ENCODE assay signal across 20 cellular contexts in genomic region chr4:122658377-122658776, GRCh38. TPM values are rescaled to one million over a fixed set of nuclear protein-coding genes. Genes with fewer than 3 reads are reported as not detected.
DNase-seq lines count a peak whose midpoint lies in the region; ATAC-seq and TF ChIP-seq lines count a peak whose summit lies in the region.
"Had no signal": no experiment of that assay in that cellular context is flagged by ENCODE, and none has a peak within 500 bp of the region (broad histone marks: within the 10 kb centered on the region; RNA-seq: fewer than 3 reads in every experiment).

No MANE protein-coding gene starts in this region.

- H3K9me3 Mint-ChIP-seq in activated T-cell treated with anti-CD3 and anti-CD28 coated beads, Interleukin-2, amount 50 U/mL, for 4 hours: peaks cover 3% of the 10 kb centered on the region
- peaks cover 8% of the 10 kb centered on the region for H3K9me3 Mint-ChIP-seq in activated CD4-positive, alpha-beta memory T cell treated with anti-CD3 and anti-CD28 coated beads, Interleukin-2, amount 10 ng/mL, durations not matched to agents 7 days and 5 days
- no peaks in the 10 kb centered on the region for H3K9me3 Mint-ChIP-seq in stimulated activated effector memory CD8-positive, alpha-beta T cell treated with anti-CD3 and anti-CD28 coated beads, Interleukin-12 subunit alpha, Interleukin-12 subunit beta, amount 100 ng/mL, for 72 hours

- peak overlapping the region; percentile 0 for H3K27ac Mint-ChIP-seq in activated CD4-positive, alpha-beta memory T cell treated with anti-CD3 and anti-CD28 coated beads, Interleukin-2, amount 10 ng/mL, durations not matched to agents 7 days and 5 days
- H3K27ac Mint-ChIP-seq in stimulated activated effector memory CD8-positive, alpha-beta T cell treated with anti-CD3 and anti-CD28 coated beads, Interleukin-12 subunit alpha, Interleukin-12 subunit beta, amount 100 ng/mL, for 72 hours: no peak overlapping the region
- H3K27ac Mint-ChIP-seq: CD4-positive, alpha-beta memory T cell had no signal

- intact Hi-C loops in mucosa of descending colon (cut with DNase I, micrococcal nuclease): no loop called here

- H3K9me3 ChIP-seq in smooth muscle cell (replicated peaks; ENCODE audit: low read depth) (no peaks in the 10 kb centered on the region), mucosa of descending colon (no peaks in the 10 kb centered on the region)
- H3K9me3 ChIP-seq: BE2C had no signal

- H2AFZ ChIP-seq in smooth muscle cell (ENCODE audit: low read depth): no peak overlapping the region

- H3K27me3 Mint-ChIP-seq in activated T-cell treated with anti-CD3 and anti-CD28 coated beads, Interleukin-2, amount 50 U/mL, for 4 hours (ENCODE audit: low read depth): peaks cover 2% of the 10 kb centered on the region
- no peaks in the 10 kb centered on the region for H3K27me3 Mint-ChIP-seq in activated CD4-positive, alpha-beta memory T cell treated with anti-CD3 and anti-CD28 coated beads, Interleukin-2, amount 10 ng/mL, durations not matched to agents 7 days and 5 days

- no peak overlapping the region for H3K9ac ChIP-seq in smooth muscle cell (ENCODE audit: low read depth)

- CTCF ChIA-PET in activated CD4-positive, alpha-beta memory T cell treated with anti-CD3 and anti-CD28 coated beads, Interleukin-2, amount 10 ng/mL, durations not matched to agents 7 days and 5 days (lab: Charles Lee): interaction anchor here (1.1 to 1.4 kb wide), 3 partner anchors 9 to 81 kb away, joined by 3 to 5 read pairs (median 4); no protein-coding TSS in a partner anchor

- no peak overlapping the region for H3K27ac ChIP-seq in smooth muscle cell (ENCODE audit: low read depth)

- H3K79me2 ChIP-seq in smooth muscle cell (ENCODE audit: low read depth): no peaks in the 10 kb centered on the region

- H3K27me3 ChIP-seq in smooth muscle cell (ENCODE audit: low read depth): no peaks in the 10 kb centered on the region

- peaks cover 36% of the 10 kb centered on the region for H3K4me1 Mint-ChIP-seq in activated T-cell treated with anti-CD3 and anti-CD28 coated beads, Interleukin-2, amount 50 U/mL, for 4 hours (ENCODE audit: low read depth)
- peaks cover 43% of the 10 kb centered on the region for H3K4me1 Mint-ChIP-seq in activated CD4-positive, alpha-beta memory T cell treated with anti-CD3 and anti-CD28 coated beads, Interleukin-2, amount 10 ng/mL, durations not matched to agents 7 days and 5 days
- H3K4me1 Mint-ChIP-seq in stimulated activated effector memory CD8-positive, alpha-beta T cell treated with anti-CD3 and anti-CD28 coated beads, Interleukin-12 subunit alpha, Interleukin-12 subunit beta, amount 100 ng/mL, for 72 hours: peaks cover 17% of the 10 kb centered on the region

- H4K20me1 ChIP-seq in smooth muscle cell (ENCODE audit: low read depth): no peaks in the 10 kb centered on the region

- no peaks in the 10 kb centered on the region for H3F3A ChIP-seq in smooth muscle cell (ENCODE audit: low read depth)

- 95% methylated on average over 2 of the region's 2 CpGs for WGBS in smooth muscle cell (ENCODE audit: low lambda C conversion rate)

- no peak overlapping the region for H3K4me2 ChIP-seq in smooth muscle cell

- H3K36me3 Mint-ChIP-seq in activated T-cell treated with anti-CD3 and anti-CD28 coated beads, Interleukin-2, amount 50 U/mL, for 4 hours (ENCODE audit: insufficient read depth): no peaks in the 10 kb centered on the region
- H3K36me3 Mint-ChIP-seq in activated CD4-positive, alpha-beta memory T cell treated with anti-CD3 and anti-CD28 coated beads, Interleukin-2, amount 10 ng/mL, durations not matched to agents 7 days and 5 days (ENCODE audit: low read depth): peaks cover 11% of the 10 kb centered on the region
- no peaks in the 10 kb centered on the region for H3K36me3 Mint-ChIP-seq in stimulated activated effector memory CD8-positive, alpha-beta T cell treated with anti-CD3 and anti-CD28 coated beads, Interleukin-12 subunit alpha, Interleukin-12 subunit beta, amount 100 ng/mL, for 72 hours
- H3K36me3 Mint-ChIP-seq: CD4-positive, alpha-beta memory T cell had no signal

- peak overlapping the region; percentile 11 for H3K4me3 Mint-ChIP-seq in activated T-cell treated with anti-CD3 and anti-CD28 coated beads, Interleukin-2, amount 50 U/mL, for 4 hours
- no peak overlapping the region for H3K4me3 Mint-ChIP-seq in activated CD4-positive, alpha-beta memory T cell treated with anti-CD3 and anti-CD28 coated beads, Interleukin-2, amount 10 ng/mL, durations not matched to agents 7 days and 5 days
- H3K4me3 Mint-ChIP-seq in stimulated activated effector memory CD8-positive, alpha-beta T cell treated with anti-CD3 and anti-CD28 coated beads, Interleukin-12 subunit alpha, Interleukin-12 subunit beta, amount 100 ng/mL, for 72 hours: peak overlapping the region; percentile 22
- H3K4me3 Mint-ChIP-seq: CD4-positive, alpha-beta memory T cell had no signal

- TF ChIP-seq CTCF in smooth muscle cell (IDR thresholded peaks at IDR 0.05; ENCODE audit: borderline replicate concordance, insufficient read depth, poor library complexity, severe bottlenecking): no peak
- TF ChIP-seq CTCF in mucosa of descending colon (IDR thresholded peaks at IDR 0.05): no peak

- DNase-seq in activated T-cell treated with anti-CD3 and anti-CD28 coated beads, Interleukin-2, amount 50 U/mL, for 4 hours: no peak
- no peak for DNase-seq in activated T-cell treated with anti-CD3 and anti-CD28 coated beads for 4 hours
- DNase-seq in activated CD4-positive, alpha-beta memory T cell treated with anti-CD3 and anti-CD28 coated beads, Interleukin-2, amount 10 ng/mL, durations not matched to agents 7 days and 5 days: no peak
- DNase-seq in stimulated activated effector memory CD8-positive, alpha-beta T cell treated with anti-CD3 and anti-CD28 coated beads, Interleukin-12 subunit alpha, Interleukin-12 subunit beta, amount 100 ng/mL, for 72 hours (ENCODE audit: low spot score in 2 of 2): no peak
- DNase-seq in smooth muscle cell (lab: John Stamatoyannopoulos, UW; ENCODE audit: unreplicated experiment): no peak
- DNase-seq in mucosa of descending colon: no peak
- DNase-seq: BE2C; CD4-positive, alpha-beta memory T cell; DMS79; NCI-H1048; NCI-H1694; NCI-H2107; NCI-H345; NCI-H526 treated with DMSO at 0.1 percent for 48 hours; NK-92 treated with Interleukin-12 subunit alpha and Interleukin-12 subunit beta, amount 100 ng/mL, for 24 hours; OCI-M1; RPMI8226 had no signal

- no peak overlapping the region for H3K4me3 ChIP-seq in smooth muscle cell
- no peak overlapping the region for H3K4me3 ChIP-seq in mucosa of descending colon

- peak; percentile 51 to 63 for ATAC-seq in activated T-cell treated with anti-CD3 and anti-CD28 coated beads, Interleukin-2, amount 50 U/mL, for 4 hours
- peak; percentile 3 for ATAC-seq in HG03575 (IDR thresholded peaks at IDR 0.05; ENCODE audit: extremely low read depth, insufficient number of reproducible peaks, low FRiP score, unreplicated experiment)
- ATAC-seq in stimulated activated effector memory CD8-positive, alpha-beta T cell treated with anti-CD3 and anti-CD28 coated beads, Interleukin-12 subunit alpha, Interleukin-12 subunit beta, amount 100 ng/mL, for 72 hours: peak; percentile 57
- no peak for ATAC-seq in mucosa of descending colon

- POLR2A ChIA-PET in activated CD4-positive, alpha-beta memory T cell treated with anti-CD3 and anti-CD28 coated beads, Interleukin-2, amount 10 ng/mL, durations not matched to agents 7 days and 5 days (lab: Charles Lee): no interaction called here

- H3K36me3 ChIP-seq in smooth muscle cell (ENCODE audit: low read depth) (no peaks in the 10 kb centered on the region), mucosa of descending colon (ENCODE audit: low read depth) (no peaks in the 10 kb centered on the region)
- H3K36me3 ChIP-seq: BE2C had no signal

- H3K4me1 ChIP-seq in smooth muscle cell (ENCODE audit: low read depth) (no peaks in the 10 kb centered on the region), mucosa of descending colon (ENCODE audit: low read depth) (no peaks in the 10 kb centered on the region)
- H3K4me1 ChIP-seq: BE2C had no signal

RNA-seq across cellular contexts. Expression of gene IL21, which starts 37.5 kb away (rescaled TPM):
- total RNA-seq in activated T-cell treated with anti-CD3 and anti-CD28 coated beads, Interleukin-2, amount 50 U/mL, for 4 hours: 100 to 1,000 TPM in 1 of 3 donors, 10 to 100 TPM in 2; 35.0 to 109 (median 42.8) TPM
- 1 to 10 TPM; 2.8 to 3.1 TPM for total RNA-seq in activated CD4-positive, alpha-beta memory T cell treated with anti-CD3 and anti-CD28 coated beads, Interleukin-2, amount 10 ng/mL, durations not matched to agents 7 days and 5 days
- total RNA-seq in smooth muscle cell (not detected in 2 replicates), mucosa of descending colon (not detected)
- not detected in 2 replicates for polyA plus RNA-seq in smooth muscle cell
- total RNA-seq: H1 had no signal
- polyA plus RNA-seq: AG04450, H1 had no signal

Comparison
In these comparisons a context has a peak if more than half of its experiments do, and no peak if none do; other contexts are left out.
1. RNA of gene IL21, which starts 37.5 kb away (total RNA-seq): 35.0 to 109 TPM in activated T-cell treated with anti-CD3 and anti-CD28 coated beads, Interleukin-2, amount 50 U/mL, for 4 hours; 2.8 to 3.1 TPM in activated CD4-positive, alpha-beta memory T cell treated with anti-CD3 and anti-CD28 coated beads, Interleukin-2, amount 10 ng/mL, durations not matched to agents 7 days and 5 days, not detected in smooth muscle cell and not detected in mucosa of descending colon; every median in the first group is over 4 times any median in the second.